ENCODE assay signal across 12 cellular contexts in genomic region chr9:131334568-131335105, GRCh38. TPM values are rescaled to one million over a fixed set of nuclear protein-coding genes. Genes with fewer than 3 reads are reported as not detected.
DNase-seq lines count a peak whose midpoint lies in the region; ATAC-seq and TF ChIP-seq lines count a peak whose summit lies in the region.
"Had no signal": no experiment of that assay in that cellular context is flagged by ENCODE, and none has a peak within 500 bp of the region (broad histone marks: within the 10 kb centered on the region; RNA-seq: fewer than 3 reads in every experiment).

No MANE protein-coding gene starts in this region.

- ATAC-seq in thoracic aorta (ENCODE audit: insufficient number of reproducible peaks, low FRiP score, low read depth) (peak; percentile 53), GM19397 (IDR thresholded peaks at IDR 0.05; ENCODE audit: unreplicated experiment) (no peak), HG02763 (IDR thresholded peaks at IDR 0.05; ENCODE audit: unreplicated experiment) (no peak)

- no peak for TF ChIP-seq CTCF in choroid plexus epithelial cell (conservative IDR thresholded peaks at IDR 0.05; ENCODE audit: low read depth, low read length)
- TF ChIP-seq CTCF in thoracic aorta (IDR thresholded peaks at IDR 0.05), result no peak

- H3K27ac ChIP-seq in thoracic aorta, result peak overlapping the region in 1 of 2 donors; percentile 41
- H3K27ac ChIP-seq: 22Rv1 had no signal

- no peak overlapping the region for H3K4me3 ChIP-seq in choroid plexus epithelial cell (ENCODE audit: low read depth, low read length)
- peak overlapping the region; percentile 29 for H3K4me3 ChIP-seq in thoracic aorta

- DNase-seq in DMS 273 (lab: John Stamatoyannopoulos, UW; ENCODE audit: unreplicated experiment) (peak; percentile 64), DMS 273 treated with DMSO at 0.1 percent for 48 hours (lab: John Stamatoyannopoulos, UW) (no peak), choroid plexus epithelial cell (ENCODE audit: low read depth) (peak; percentile 64), iris pigment epithelial cell (ENCODE audit: low read depth) (peak; percentile 14), thoracic aorta (ENCODE audit: low spot score) (peak; percentile 21), NCI-H774 (lab: John Stamatoyannopoulos, UW) (no peak)
- DNase-seq: DMS79, NCI-H2081 treated with DMSO at 0.1 percent for 48 hours, SK-N-SH had no signal

- H3K27me3 ChIP-seq in thoracic aorta (replicated peaks; ENCODE audit: insufficient read depth), result no peaks in the 10 kb centered on the region

- no peaks in the 10 kb centered on the region for H3K9me3 ChIP-seq in thoracic aorta
- H3K9me3 ChIP-seq: SK-N-SH had no signal

- H3K36me3 ChIP-seq in thoracic aorta, result no peaks in the 10 kb centered on the region

- H3K4me1 ChIP-seq in thoracic aorta (ENCODE audit: control insufficient read depth in 1 of 2, low read depth in 2 of 2), result peaks cover 9 to 12% of the 10 kb centered on the region in 2 donors

RNA-seq across cellular contexts. Expression of gene PLPP7, which starts 45.1 kb away (rescaled TPM):
- 10 to 100 TPM; 14.2 to 29.0 TPM for total RNA-seq in thoracic aorta

RNA-seq across cellular contexts. Expression of gene FAM78A, which starts 58.3 kb away (rescaled TPM):
- total RNA-seq in thoracic aorta, result 1 to 10 TPM; 5.0 to 5.7 TPM

RNA-seq across cellular contexts. Expression of gene PRRC2B, which starts 59.2 kb away (rescaled TPM):
- total RNA-seq in thoracic aorta, result 100 to 1,000 TPM; 162 to 198 TPM

Comparison
In these comparisons a context has a peak if more than half of its experiments do, and no peak if none do; other contexts are left out.
1. DNase-seq: peak in DMS 273 (single experiment), choroid plexus epithelial cell (single experiment), iris pigment epithelial cell (single experiment) and thoracic aorta (single experiment); none in DMS 273 treated with DMSO at 0.1 percent for 48 hours (single experiment) and NCI-H774 (single experiment).